Comparison of ENCODE assay signal across 22 cellular contexts in the genomic region with DNA sequence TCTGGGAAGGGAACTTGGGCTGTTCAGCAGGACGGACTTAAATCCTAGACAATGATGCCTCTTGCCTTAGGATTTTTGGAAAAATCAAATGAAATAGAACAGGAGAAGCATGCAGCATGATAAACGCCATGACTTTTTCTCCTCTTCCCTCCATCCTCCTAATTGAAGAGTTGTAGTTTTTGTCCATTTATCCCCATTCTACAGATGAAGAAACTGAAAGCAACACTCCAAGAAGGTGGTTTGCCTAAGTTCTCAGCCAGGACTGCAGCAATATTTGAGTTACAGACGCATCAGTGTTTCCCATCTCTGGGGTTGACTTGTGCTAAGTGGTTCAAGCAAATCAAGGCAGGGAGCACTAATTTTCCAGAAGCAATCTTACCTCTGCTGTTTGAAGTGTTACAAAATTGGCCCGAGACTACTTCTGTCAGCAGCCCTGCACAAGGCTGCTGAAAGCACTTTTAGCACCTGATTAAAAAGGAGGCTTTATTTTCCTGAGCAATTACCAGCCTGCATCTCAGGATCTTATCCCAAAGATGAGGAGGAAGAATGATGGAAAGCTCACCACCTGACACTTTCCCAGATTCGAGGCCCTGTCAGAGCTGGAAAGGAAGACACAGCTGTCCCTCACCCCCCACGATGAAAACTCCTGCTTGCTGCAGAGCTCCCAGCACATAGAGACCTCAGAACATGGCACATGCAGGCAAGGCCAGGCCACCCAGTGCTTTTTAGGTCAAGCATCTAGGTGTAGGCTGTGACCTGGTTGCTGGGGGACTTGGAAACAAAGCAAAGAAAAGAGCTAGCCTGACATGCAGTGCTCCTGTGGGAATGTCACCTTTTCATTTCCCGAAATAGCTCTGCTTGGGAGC. TPM values are rescaled to one million over a fixed set of nuclear protein-coding genes. Genes with fewer than 3 reads are reported as not detected.
DNase-seq lines count a peak whose midpoint lies in the region; ATAC-seq and TF ChIP-seq lines count a peak whose summit lies in the region.
"Had no signal": no experiment of that assay in that cellular context is flagged by ENCODE, and none has a peak within 500 bp of the region (broad histone marks: within the 10 kb centered on the region; RNA-seq: fewer than 3 reads in every experiment).

No MANE protein-coding gene starts in this region.

- no peaks in the 10 kb centered on the region for H3K36me3 Mint-ChIP-seq in endodermal cell (ENCODE audit: low read depth)
- no peaks in the 10 kb centered on the region for H3K36me3 Mint-ChIP-seq in activated T-helper 17 cell treated with anti-CD3 and anti-CD28 coated beads, Interleukin-2, amount 50 U/mL, for 72 hours (ENCODE audit: low read depth)
- H3K36me3 Mint-ChIP-seq: CD8-positive, alpha-beta memory T cell had no signal

- H3K36me3 ChIP-seq in SJCRH30 = no peaks in the 10 kb centered on the region
- H3K36me3 ChIP-seq in endodermal cell (ENCODE audit: control insufficient read depth, insufficient read depth, low read length) = no peaks in the 10 kb centered on the region

- no peaks in the 10 kb centered on the region for H3K9me3 Mint-ChIP-seq in endodermal cell
- H3K9me3 Mint-ChIP-seq in activated T-helper 17 cell treated with anti-CD3 and anti-CD28 coated beads, Interleukin-2, amount 50 U/mL, for 72 hours = no peaks in the 10 kb centered on the region

- intact Hi-C loops in right cardiac atrium (cut with DNase I) = no loop called here
- intact Hi-C loops in sciatic nerve (cut with DNase I) = no loop called here

- H3K27ac ChIP-seq in SJCRH30 (peak overlapping the region; percentile 70), endodermal cell (ENCODE audit: low read depth, low read length) (no peak overlapping the region), right cardiac atrium (ENCODE audit: low read length) (peak overlapping the region; percentile 47)
- H3K27ac ChIP-seq: GM23248, PC-9 had no signal

- H3K4me1 Mint-ChIP-seq in endodermal cell = no peaks in the 10 kb centered on the region
- H3K4me1 Mint-ChIP-seq in activated T-helper 17 cell treated with anti-CD3 and anti-CD28 coated beads, Interleukin-2, amount 50 U/mL, for 72 hours = no peaks in the 10 kb centered on the region
- H3K4me1 Mint-ChIP-seq: CD8-positive, alpha-beta memory T cell had no signal

- no peak for ATAC-seq in right cardiac atrium
- no peak for ATAC-seq in sciatic nerve
- ATAC-seq in activated T-helper 17 cell treated with anti-CD3 and anti-CD28 coated beads, Interleukin-2, amount 50 U/mL, for 72 hours (replicated peaks) = no peak

- H3K4me3 Mint-ChIP-seq in endodermal cell = no peak overlapping the region
- no peak overlapping the region for H3K4me3 Mint-ChIP-seq in activated T-helper 17 cell treated with anti-CD3 and anti-CD28 coated beads, Interleukin-2, amount 50 U/mL, for 72 hours
- H3K4me3 Mint-ChIP-seq: CD8-positive, alpha-beta memory T cell had no signal

- peak; percentile 78 to 82 for DNase-seq in SJCRH30
- DNase-seq in endodermal cell = peak; percentile 17
- DNase-seq in right cardiac atrium = no peak
- peak; percentile 17 for DNase-seq in sciatic nerve (ENCODE audit: low spot score)
- no peak for DNase-seq in T-helper 1 cell
- DNase-seq in Kasumi-1 (lab: John Stamatoyannopoulos, UW) = no peak
- no peak for DNase-seq in NCI-H526 treated with DMSO at 0.1 percent for 48 hours (lab: John Stamatoyannopoulos, UW)
- DNase-seq: CD8-positive, alpha-beta memory T cell; DMS79 treated with DMSO at 0.1 percent for 48 hours; NCI-H1105 treated with DMSO at 0.1 percent for 48 hours; NCI-H187; NCI-H2171 treated with DMSO at 0.1 percent for 48 hours; PC-9 had no signal

- H3K4me3 ChIP-seq in SJCRH30 (no peak overlapping the region), endodermal cell (ENCODE audit: low read length) (no peak overlapping the region), right cardiac atrium (ENCODE audit: low read length) (no peak overlapping the region)
- H3K4me3 ChIP-seq: GM23248, PC-9 had no signal

- H3K4me1 ChIP-seq in SJCRH30 (peaks cover 42% of the 10 kb centered on the region), endodermal cell (ENCODE audit: control insufficient read depth, insufficient read depth, low read length) (no peaks in the 10 kb centered on the region), right cardiac atrium (ENCODE audit: control insufficient read depth, insufficient read depth, low read length) (peaks cover 10% of the 10 kb centered on the region)

- no peak for TF ChIP-seq CTCF in endodermal cell (conservative IDR thresholded peaks at IDR 0.05)

- no peak overlapping the region for H3K27ac Mint-ChIP-seq in endodermal cell
- H3K27ac Mint-ChIP-seq in activated T-helper 17 cell treated with anti-CD3 and anti-CD28 coated beads, Interleukin-2, amount 50 U/mL, for 72 hours = no peak overlapping the region
- H3K27ac Mint-ChIP-seq: CD8-positive, alpha-beta memory T cell had no signal

- H3K9me3 ChIP-seq in SJCRH30 (replicated peaks) = no peaks in the 10 kb centered on the region
- no peaks in the 10 kb centered on the region for H3K9me3 ChIP-seq in endodermal cell (ENCODE audit: control insufficient read depth, low read length)
- no peaks in the 10 kb centered on the region for H3K9me3 ChIP-seq in right cardiac atrium (ENCODE audit: control insufficient read depth, low read length)

- 88 to 100% methylated on average over 3 to 7 of the region's 7 CpGs for WGBS in endodermal cell (ENCODE audit: insufficient coverage in 1 of 2, insufficient read length in 1 of 2), 2 experiments
- 51% methylated on average over 7 of the region's 7 CpGs for WGBS in right cardiac atrium

- H3K27me3 ChIP-seq in SJCRH30 (no peaks in the 10 kb centered on the region), endodermal cell (ENCODE audit: control insufficient read depth, insufficient read depth, low read length, poor library complexity, severe bottlenecking) (no peaks in the 10 kb centered on the region), right cardiac atrium (ENCODE audit: control insufficient read depth, insufficient read depth) (no peaks in the 10 kb centered on the region)

- no peak overlapping the region for H3K9ac ChIP-seq in endodermal cell (ENCODE audit: extremely low read depth, low read length, poor library complexity, severe bottlenecking)
- H3K9ac ChIP-seq: GM23248 had no signal

- no peaks in the 10 kb centered on the region for H3K27me3 Mint-ChIP-seq in endodermal cell (ENCODE audit: insufficient read depth)
- peaks cover 5% of the 10 kb centered on the region for H3K27me3 Mint-ChIP-seq in activated T-helper 17 cell treated with anti-CD3 and anti-CD28 coated beads, Interleukin-2, amount 50 U/mL, for 72 hours

RNA-seq across cellular contexts. Expression of gene C10orf71, which starts 19.7 kb away (rescaled TPM):
- total RNA-seq in SJCRH30 (2014; rRNA removed; shearing (Covaris generic)) = 4.5 and 6.6 TPM in 2 replicates
- under 1 TPM in 1 of 2 donors, not detected in 1; 0.15 TPM for total RNA-seq in endodermal cell
- polyA plus RNA-seq in endodermal cell (2013, experiment 1 of 2) = 0.18 TPM
- polyA plus RNA-seq in endodermal cell (2013, experiment 2 of 2) = 0.08 TPM
- total RNA-seq in right cardiac atrium = 10 to 100 TPM; 29.3 to 98.9 (median 73.2) TPM
- 27.8 TPM for polyA plus RNA-seq in right cardiac atrium
- 0.18 TPM for total RNA-seq in sciatic nerve
- total RNA-seq in activated T-helper 17 cell treated with anti-CD3 and anti-CD28 coated beads, Interleukin-2, amount 50 U/mL, for 72 hours = not detected
- total RNA-seq: CD8-positive, alpha-beta memory T cell; G401; GM23248; HT1080; IMR-90; LHCN-M2; NCI-H460; PC-9 had no signal
- polyA plus RNA-seq: AG04450; BJ; CD8-positive, alpha-beta memory T cell; GM23248; IMR-90 had no signal

Comparison
In these comparisons a context has a peak if more than half of its experiments do, and no peak if none do; other contexts are left out.
1. DNase-seq: peak in SJCRH30 (2 of 2), endodermal cell (single experiment) and sciatic nerve (single experiment); none in right cardiac atrium (0 of 3), T-helper 1 cell (0 of 5), Kasumi-1 (0 of 2) and NCI-H526 treated with DMSO at 0.1 percent for 48 hours (single experiment).